13 cellular contexts compared by ENCODE assay signal in the genomic region with DNA sequence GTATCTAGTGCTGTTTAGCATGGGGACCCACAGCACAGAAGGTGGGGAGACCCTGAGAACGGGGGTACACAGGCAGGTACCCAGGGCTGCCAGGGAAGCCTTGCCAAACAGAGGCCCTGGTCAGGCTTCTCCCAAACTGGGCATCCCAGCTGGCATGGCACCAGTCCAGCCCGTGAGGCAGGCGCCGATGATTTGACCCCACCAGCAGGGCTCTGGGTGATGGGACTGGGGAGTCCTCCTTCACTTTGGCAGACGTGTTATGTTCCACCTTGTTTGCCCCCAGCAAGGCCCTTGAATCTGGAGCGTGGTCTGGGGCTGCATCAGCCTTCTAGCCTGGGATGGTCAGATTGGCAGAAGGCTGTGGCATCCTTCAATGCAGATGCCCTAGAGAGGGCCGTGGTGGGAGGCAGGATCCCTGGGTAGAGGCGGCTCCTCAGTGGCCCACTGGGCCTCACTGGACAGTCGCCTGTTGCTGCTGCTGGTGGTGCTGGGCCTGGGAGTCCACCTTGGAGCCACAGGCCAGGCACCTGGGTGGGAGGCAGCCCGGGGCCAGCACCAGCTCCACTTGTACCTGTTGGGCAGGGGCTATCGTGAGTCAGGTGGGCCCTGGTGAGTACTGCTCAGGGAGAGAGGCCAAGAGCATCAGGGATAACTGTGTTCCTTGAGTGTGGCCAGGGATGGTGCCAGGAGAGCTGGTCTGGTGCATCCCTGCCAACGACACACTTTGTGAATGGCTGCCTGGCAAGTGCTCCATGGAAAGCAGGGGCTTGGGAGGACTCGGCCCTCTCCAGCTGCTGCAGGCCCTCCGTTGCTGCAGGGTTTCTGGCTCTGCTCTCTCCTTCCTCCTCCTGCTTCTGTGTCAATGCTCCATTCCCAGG. TPM values are rescaled to one million over a fixed set of nuclear protein-coding genes. Genes with fewer than 3 reads are reported as not detected.
DNase-seq lines count a peak whose midpoint lies in the region; ATAC-seq, FAIRE-seq and TF ChIP-seq lines count a peak whose summit lies in the region.
"Had no signal": no experiment of that assay in that cellular context is flagged by ENCODE, and none has a peak within 500 bp of the region (broad histone marks: within the 10 kb centered on the region; RNA-seq: fewer than 3 reads in every experiment).

No MANE protein-coding gene starts in this region.

- H3K4me1 ChIP-seq in tibial artery (peaks cover 0 to 49% (median 29%) of the 10 kb centered on the region in 4 donors), lower lobe of right lung (peaks cover 91% of the 10 kb centered on the region)

- no peaks in the 10 kb centered on the region for H3K27me3 ChIP-seq in SU-DHL-6 (ENCODE audit: low read length)
- no peaks in the 10 kb centered on the region for H3K27me3 ChIP-seq in tibial artery
- H3K27me3 ChIP-seq in lower lobe of right lung (ENCODE audit: low read depth), result no peaks in the 10 kb centered on the region

- ATAC-seq in left ventricle myocardium superior (no peak), GM21447 (IDR thresholded peaks at IDR 0.05; ENCODE audit: unreplicated experiment) (no peak), lower lobe of right lung (no peak)
- ATAC-seq: WTC11 had no signal

- peaks cover 51% of the 10 kb centered on the region for H3K79me2 ChIP-seq in SU-DHL-6 (ENCODE audit: insufficient read depth, low read length)

- no peaks in the 10 kb centered on the region for H3K27me3 Mint-ChIP-seq in activated naive CD4-positive, alpha-beta T cell treated with anti-CD3 and anti-CD28 coated beads, Interleukin-2, amount 50 U/mL, for 24 hours

- DNase-seq in activated naive CD4-positive, alpha-beta T cell treated with Interleukin-2 at 50 U/mL for 16 hours, result no peak
- DNase-seq in left ventricle myocardium superior (peak; percentile 27), tibial artery (no peak), H54 (ENCODE audit: insufficient read length, low spot score) (no peak), lower lobe of right lung (no peak)
- DNase-seq: activated effector memory CD4-positive, alpha-beta T cell treated with Interleukin-2 at 50 U/mL for 16 hours; GF-D8 had no signal

- H3K36me3 Mint-ChIP-seq in activated naive CD4-positive, alpha-beta T cell treated with anti-CD3 and anti-CD28 coated beads, Interleukin-2, amount 50 U/mL, for 24 hours, result peaks cover 9% of the 10 kb centered on the region
- H3K36me3 Mint-ChIP-seq: WTC11 had no signal

- H3K36me3 ChIP-seq in SU-DHL-6 (ENCODE audit: low read length), result no peaks in the 10 kb centered on the region
- H3K36me3 ChIP-seq in tibial artery, result no peaks in the 10 kb centered on the region
- no peaks in the 10 kb centered on the region for H3K36me3 ChIP-seq in lower lobe of right lung

- peak overlapping the region; percentile 92 for H3K27ac Mint-ChIP-seq in activated naive CD4-positive, alpha-beta T cell treated with anti-CD3 and anti-CD28 coated beads, Interleukin-2, amount 50 U/mL, for 24 hours

- H2AFZ ChIP-seq in SU-DHL-6 (ENCODE audit: low read depth, low read length, severe bottlenecking), result no peak overlapping the region

- peak overlapping the region; percentile 87 for H3K9ac ChIP-seq in SU-DHL-6 (ENCODE audit: low read length)

- TF ChIP-seq CTCF in SU-DHL-6 (IDR thresholded peaks at IDR 0.05; ENCODE audit: insufficient read depth, low read length, poor library complexity, severe bottlenecking), result no peak
- TF ChIP-seq CTCF in tibial artery (IDR thresholded peaks at IDR 0.05), result no peak
- no peak for TF ChIP-seq CTCF in lower lobe of right lung (IDR thresholded peaks at IDR 0.05)

- no peaks in the 10 kb centered on the region for H3K9me3 ChIP-seq in SU-DHL-6 (ENCODE audit: insufficient read depth, low read length)
- no peaks in the 10 kb centered on the region for H3K9me3 ChIP-seq in tibial artery
- no peaks in the 10 kb centered on the region for H3K9me3 ChIP-seq in lower lobe of right lung

- peaks cover 86% of the 10 kb centered on the region for H3K4me1 Mint-ChIP-seq in activated naive CD4-positive, alpha-beta T cell treated with anti-CD3 and anti-CD28 coated beads, Interleukin-2, amount 50 U/mL, for 24 hours

- peak overlapping the region; percentile 77 for H3K4me2 ChIP-seq in SU-DHL-6 (ENCODE audit: low read depth, low read length, poor library complexity, severe bottlenecking)
- H3K4me2 ChIP-seq: smooth muscle cell had no signal

- H4K20me1 ChIP-seq in SU-DHL-6 (ENCODE audit: low read depth, low read length), result no peaks in the 10 kb centered on the region

- H3F3A ChIP-seq in SU-DHL-6 (ENCODE audit: insufficient read depth), result peaks cover 59% of the 10 kb centered on the region

- H3K4me3 Mint-ChIP-seq in activated naive CD4-positive, alpha-beta T cell treated with anti-CD3 and anti-CD28 coated beads, Interleukin-2, amount 50 U/mL, for 24 hours, result peak overlapping the region; percentile 100
- H3K4me3 Mint-ChIP-seq: nephron, WTC11 had no signal

- no peaks in the 10 kb centered on the region for H3K9me2 ChIP-seq in SU-DHL-6 (replicated peaks; ENCODE audit: insufficient read depth, low read length)

- H3K9me3 Mint-ChIP-seq in activated naive CD4-positive, alpha-beta T cell treated with anti-CD3 and anti-CD28 coated beads, Interleukin-2, amount 50 U/mL, for 24 hours, result no peaks in the 10 kb centered on the region
- H3K9me3 Mint-ChIP-seq: nephron, WTC11 had no signal

- no peak for FAIRE-seq in H54 (lab: Jason Lieb, UNC)

- H3K27ac ChIP-seq in SU-DHL-6 (ENCODE audit: low read depth, low read length) (peak overlapping the region; percentile 99), tibial artery (peak overlapping the region; percentile 3 to 64), lower lobe of right lung (no peak overlapping the region)

- H3K4me3 ChIP-seq in SU-DHL-6 (ENCODE audit: insufficient read depth, low read length, poor library complexity, severe bottlenecking), result no peak overlapping the region
- H3K4me3 ChIP-seq in tibial artery, result no peak overlapping the region
- H3K4me3 ChIP-seq in lower lobe of right lung, result no peak overlapping the region
- H3K4me3 ChIP-seq: smooth muscle cell had no signal

- no peak for TF ChIP-seq POLR2A in H54 (IDR thresholded peaks at IDR 0.05; ENCODE audit: low read depth, low read length)

- intact Hi-C loops in left ventricle myocardium superior (cut with micrococcal nuclease), result no loop called here
- intact Hi-C loops in tibial artery (cut with DNase I; ENCODE audit: low total_unique reads), result no loop called here
- intact Hi-C loops in lower lobe of right lung (cut with DNase I), result no loop called here

RNA-seq across cellular contexts. Expression of a gene that starts 3.3 kb away (rescaled TPM):
- total RNA-seq in left ventricle myocardium superior (4.1 TPM), lower lobe of right lung (16.0 TPM)
